In genomic region chr7:130912910-130913720, GRCh38 we compare ENCODE assay signal across 8 cellular contexts.
DNase-seq lines count a peak whose midpoint lies in the region; ATAC-seq and TF ChIP-seq lines count a peak whose summit lies in the region.

No MANE protein-coding gene starts in this region.

- DNase-seq in NCI-H2227 (lab: John Stamatoyannopoulos, UW; ENCODE audit: unreplicated experiment): peak; percentile 44
- peak; percentile 93 for DNase-seq in activated CD8-positive, alpha-beta T cell treated with anti-CD3 and anti-CD28 coated beads for 36 hours
- peak; percentile 76 to 80 (median 77) for DNase-seq in effector memory CD8-positive, alpha-beta T cell
- peak; percentile 76 for DNase-seq in natural killer cell
- no peak for DNase-seq in NCI-H1048 (lab: John Stamatoyannopoulos, UW)

- H3K27me3 Mint-ChIP-seq in activated CD8-positive, alpha-beta T cell treated with anti-CD3 and anti-CD28 coated beads for 36 hours: no peaks in the 10 kb centered on the region
- H3K27me3 Mint-ChIP-seq in effector memory CD8-positive, alpha-beta T cell: no peaks in the 10 kb centered on the region
- no peaks in the 10 kb centered on the region for H3K27me3 Mint-ChIP-seq in natural killer cell (ENCODE audit: low read depth in 2 of 2)
- no peaks in the 10 kb centered on the region for H3K27me3 Mint-ChIP-seq in stimulated activated naive CD8-positive, alpha-beta T cell treated with anti-CD3 and anti-CD28 coated beads, Interleukin-15, Interleukin-2, amounts not matched to agents 100 ng/mL and 50 ng/mL, for 24 hours

- intact Hi-C loops in activated CD8-positive, alpha-beta T cell treated with anti-CD3 and anti-CD28 coated beads for 36 hours (cut with micrococcal nuclease): loop anchor here (2.0 to 5.0 kb wide), 2 partner anchors 48 to 99 kb away; no protein-coding TSS in a partner anchor
- intact Hi-C loops in natural killer cell (cut with micrococcal nuclease): loop anchor here (1.0 to 5.0 kb wide), 6 partner anchors 14 to 324 kb away; no protein-coding TSS in a partner anchor

- POLR2A ChIA-PET in activated CD8-positive, alpha-beta T cell treated with anti-CD3 and anti-CD28 coated beads for 36 hours (lab: Charles Lee): interaction anchor here (0.6 to 5.1 kb wide), 21 partner anchors 9 to 1748 kb away, joined by 3 to 31 read pairs (median 4); no protein-coding TSS in a partner anchor

- peaks cover 86% of the 10 kb centered on the region for H3K4me1 Mint-ChIP-seq in activated CD8-positive, alpha-beta T cell treated with anti-CD3 and anti-CD28 coated beads for 36 hours (ENCODE audit: low read depth)
- peaks cover 79 to 94% of the 10 kb centered on the region in 2 donors for H3K4me1 Mint-ChIP-seq in effector memory CD8-positive, alpha-beta T cell (ENCODE audit: low read depth in 2 of 2)
- H3K4me1 Mint-ChIP-seq in natural killer cell: peaks cover 83 to 84% of the 10 kb centered on the region in 2 donors
- H3K4me1 Mint-ChIP-seq in stimulated activated naive CD8-positive, alpha-beta T cell treated with anti-CD3 and anti-CD28 coated beads, Interleukin-15, Interleukin-2, amounts not matched to agents 100 ng/mL and 50 ng/mL, for 24 hours (ENCODE audit: low read depth): peaks cover 96% of the 10 kb centered on the region

- no peaks in the 10 kb centered on the region for H3K9me3 Mint-ChIP-seq in activated CD8-positive, alpha-beta T cell treated with anti-CD3 and anti-CD28 coated beads for 36 hours
- no peaks in the 10 kb centered on the region for H3K9me3 Mint-ChIP-seq in effector memory CD8-positive, alpha-beta T cell
- no peaks in the 10 kb centered on the region for H3K9me3 Mint-ChIP-seq in natural killer cell
- H3K9me3 Mint-ChIP-seq in stimulated activated naive CD8-positive, alpha-beta T cell treated with anti-CD3 and anti-CD28 coated beads, Interleukin-15, Interleukin-2, amounts not matched to agents 100 ng/mL and 50 ng/mL, for 24 hours: no peaks in the 10 kb centered on the region

- peak overlapping the region; percentile 87 for H3K4me3 Mint-ChIP-seq in activated CD8-positive, alpha-beta T cell treated with anti-CD3 and anti-CD28 coated beads for 36 hours
- peak overlapping the region; percentile 76 to 82 for H3K4me3 Mint-ChIP-seq in effector memory CD8-positive, alpha-beta T cell
- peak overlapping the region; percentile 92 for H3K4me3 Mint-ChIP-seq in natural killer cell
- peak overlapping the region; percentile 90 for H3K4me3 Mint-ChIP-seq in stimulated activated naive CD8-positive, alpha-beta T cell treated with anti-CD3 and anti-CD28 coated beads, Interleukin-15, Interleukin-2, amounts not matched to agents 100 ng/mL and 50 ng/mL, for 24 hours

- peak overlapping the region; percentile 97 for H3K27ac Mint-ChIP-seq in activated CD8-positive, alpha-beta T cell treated with anti-CD3 and anti-CD28 coated beads for 36 hours
- peak overlapping the region; percentile 86 to 93 for H3K27ac Mint-ChIP-seq in effector memory CD8-positive, alpha-beta T cell
- peak overlapping the region; percentile 92 to 93 for H3K27ac Mint-ChIP-seq in natural killer cell
- peak overlapping the region; percentile 97 for H3K27ac Mint-ChIP-seq in stimulated activated naive CD8-positive, alpha-beta T cell treated with anti-CD3 and anti-CD28 coated beads, Interleukin-15, Interleukin-2, amounts not matched to agents 100 ng/mL and 50 ng/mL, for 24 hours

- ATAC-seq in GM18498 (IDR thresholded peaks at IDR 0.05; ENCODE audit: unreplicated experiment) (peak; percentile 91), HG02759 (IDR thresholded peaks at IDR 0.05; ENCODE audit: unreplicated experiment) (peak; percentile 93), natural killer cell (peak; percentile 79 to 92 (median 90))
- ATAC-seq in activated CD8-positive, alpha-beta T cell treated with anti-CD3 and anti-CD28 coated beads for 36 hours: peak; percentile 79
- ATAC-seq in effector memory CD8-positive, alpha-beta T cell (replicated peaks): peak; percentile 85

- CTCF ChIA-PET in activated CD8-positive, alpha-beta T cell treated with anti-CD3 and anti-CD28 coated beads for 36 hours (lab: Charles Lee): interaction anchor here (0.9 to 9.3 kb wide), 8 partner anchors 9 to 127 kb away, joined by 3 to 96 read pairs (median 4); no protein-coding TSS in a partner anchor

- no peak for TF ChIP-seq CTCF in activated CD8-positive, alpha-beta T cell treated with anti-CD3 and anti-CD28 coated beads for 36 hours (IDR thresholded peaks at IDR 0.05)
- no peak for TF ChIP-seq CTCF in natural killer cell (IDR thresholded peaks at IDR 0.05)

- peaks cover 83% of the 10 kb centered on the region for H3K36me3 Mint-ChIP-seq in activated CD8-positive, alpha-beta T cell treated with anti-CD3 and anti-CD28 coated beads for 36 hours (ENCODE audit: low read depth)
- H3K36me3 Mint-ChIP-seq in effector memory CD8-positive, alpha-beta T cell (ENCODE audit: insufficient read depth): peaks cover 95% of the 10 kb centered on the region
- H3K36me3 Mint-ChIP-seq in natural killer cell: no peaks in the 10 kb centered on the region
- peaks cover 81% of the 10 kb centered on the region for H3K36me3 Mint-ChIP-seq in stimulated activated naive CD8-positive, alpha-beta T cell treated with anti-CD3 and anti-CD28 coated beads, Interleukin-15, Interleukin-2, amounts not matched to agents 100 ng/mL and 50 ng/mL, for 24 hours (ENCODE audit: low read depth)
